Comparison of ENCODE assay signal across 1 cellular context in the genomic region with DNA sequence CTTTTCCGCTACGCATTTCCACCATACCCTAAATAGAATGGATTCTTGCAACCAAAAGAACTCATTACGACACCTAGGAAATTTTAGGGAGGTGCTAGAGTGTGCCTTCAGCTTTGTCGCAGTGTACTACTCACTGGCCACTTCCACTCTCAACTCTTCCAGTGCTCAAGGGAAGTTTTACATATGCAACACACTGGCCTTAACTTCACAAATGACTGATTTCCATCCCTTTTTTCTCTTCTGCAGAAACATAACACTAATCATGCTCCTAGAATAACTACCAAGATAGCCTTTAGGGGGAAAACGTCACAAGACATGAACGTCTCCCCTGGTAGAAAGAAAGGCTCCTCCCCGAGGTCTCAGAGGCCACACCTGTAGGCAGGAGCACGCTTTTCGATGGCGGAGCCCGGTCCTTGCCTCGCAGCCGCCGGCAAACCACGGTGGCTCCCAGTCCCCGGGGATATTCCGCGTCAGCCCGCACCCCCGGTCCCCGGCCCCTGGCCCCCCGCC.
TF ChIP-seq lines count a peak whose summit lies in the region.

No MANE protein-coding gene starts in this region.

TF ChIP-seq in HepG2, 621 proteins besides CTCF, POLR2A, EP300 and RAD21 (continued from another document):
- TF ChIP-seq, protein P1, sequence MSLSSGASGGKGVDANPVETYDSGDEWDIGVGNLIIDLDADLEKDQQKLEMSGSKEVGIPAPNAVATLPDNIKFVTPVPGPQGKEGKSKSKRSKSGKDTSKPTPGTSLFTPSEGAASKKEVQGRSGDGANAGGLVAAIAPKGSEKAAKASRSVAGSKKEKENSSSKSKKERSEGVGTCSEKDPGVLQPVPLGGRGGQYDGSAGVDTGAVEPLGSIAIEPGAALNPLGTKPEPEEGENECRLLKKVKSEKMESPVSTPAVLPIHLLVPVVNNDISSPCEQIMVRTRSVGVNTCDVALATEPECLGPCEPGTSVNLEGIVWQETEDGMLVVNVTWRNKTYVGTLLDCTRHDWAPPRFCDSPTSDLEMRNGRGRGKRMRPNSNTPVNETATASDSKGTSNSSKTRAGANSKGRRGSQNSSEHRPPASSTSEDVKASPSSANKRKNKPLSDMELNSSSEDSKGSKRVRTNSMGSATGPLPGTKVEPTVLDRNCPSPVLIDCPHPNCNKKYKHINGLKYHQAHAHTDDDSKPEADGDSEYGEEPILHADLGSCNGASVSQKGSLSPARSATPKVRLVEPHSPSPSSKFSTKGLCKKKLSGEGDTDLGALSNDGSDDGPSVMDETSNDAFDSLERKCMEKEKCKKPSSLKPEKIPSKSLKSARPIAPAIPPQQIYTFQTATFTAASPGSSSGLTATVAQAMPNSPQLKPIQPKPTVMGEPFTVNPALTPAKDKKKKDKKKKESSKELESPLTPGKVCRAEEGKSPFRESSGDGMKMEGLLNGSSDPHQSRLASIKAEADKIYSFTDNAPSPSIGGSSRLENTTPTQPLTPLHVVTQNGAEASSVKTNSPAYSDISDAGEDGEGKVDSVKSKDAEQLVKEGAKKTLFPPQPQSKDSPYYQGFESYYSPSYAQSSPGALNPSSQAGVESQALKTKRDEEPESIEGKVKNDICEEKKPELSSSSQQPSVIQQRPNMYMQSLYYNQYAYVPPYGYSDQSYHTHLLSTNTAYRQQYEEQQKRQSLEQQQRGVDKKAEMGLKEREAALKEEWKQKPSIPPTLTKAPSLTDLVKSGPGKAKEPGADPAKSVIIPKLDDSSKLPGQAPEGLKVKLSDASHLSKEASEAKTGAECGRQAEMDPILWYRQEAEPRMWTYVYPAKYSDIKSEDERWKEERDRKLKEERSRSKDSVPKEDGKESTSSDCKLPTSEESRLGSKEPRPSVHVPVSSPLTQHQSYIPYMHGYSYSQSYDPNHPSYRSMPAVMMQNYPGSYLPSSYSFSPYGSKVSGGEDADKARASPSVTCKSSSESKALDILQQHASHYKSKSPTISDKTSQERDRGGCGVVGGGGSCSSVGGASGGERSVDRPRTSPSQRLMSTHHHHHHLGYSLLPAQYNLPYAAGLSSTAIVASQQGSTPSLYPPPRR (CRISPR knock-in tag; IDR thresholded peaks at IDR 0.05; ENCODE audit: borderline replicate concordance), result peak; percentile 44; the same call in 1 of the 2 replicates
- TF ChIP-seq, protein P2, sequence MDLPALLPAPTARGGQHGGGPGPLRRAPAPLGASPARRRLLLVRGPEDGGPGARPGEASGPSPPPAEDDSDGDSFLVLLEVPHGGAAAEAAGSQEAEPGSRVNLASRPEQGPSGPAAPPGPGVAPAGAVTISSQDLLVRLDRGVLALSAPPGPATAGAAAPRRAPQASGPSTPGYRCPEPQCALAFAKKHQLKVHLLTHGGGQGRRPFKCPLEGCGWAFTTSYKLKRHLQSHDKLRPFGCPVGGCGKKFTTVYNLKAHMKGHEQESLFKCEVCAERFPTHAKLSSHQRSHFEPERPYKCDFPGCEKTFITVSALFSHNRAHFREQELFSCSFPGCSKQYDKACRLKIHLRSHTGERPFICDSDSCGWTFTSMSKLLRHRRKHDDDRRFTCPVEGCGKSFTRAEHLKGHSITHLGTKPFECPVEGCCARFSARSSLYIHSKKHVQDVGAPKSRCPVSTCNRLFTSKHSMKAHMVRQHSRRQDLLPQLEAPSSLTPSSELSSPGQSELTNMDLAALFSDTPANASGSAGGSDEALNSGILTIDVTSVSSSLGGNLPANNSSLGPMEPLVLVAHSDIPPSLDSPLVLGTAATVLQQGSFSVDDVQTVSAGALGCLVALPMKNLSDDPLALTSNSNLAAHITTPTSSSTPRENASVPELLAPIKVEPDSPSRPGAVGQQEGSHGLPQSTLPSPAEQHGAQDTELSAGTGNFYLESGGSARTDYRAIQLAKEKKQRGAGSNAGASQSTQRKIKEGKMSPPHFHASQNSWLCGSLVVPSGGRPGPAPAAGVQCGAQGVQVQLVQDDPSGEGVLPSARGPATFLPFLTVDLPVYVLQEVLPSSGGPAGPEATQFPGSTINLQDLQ (CRISPR knock-in tag; IDR thresholded peaks at IDR 0.05), result no peak
- TF ChIP-seq POGZ (CRISPR knock-in tag; IDR thresholded peaks at IDR 0.05) (no peak), MXI1 (IDR thresholded peaks at IDR 0.05; ENCODE audit: borderline replicate concordance, low read depth, low read length) (peak; percentile 87), ZSCAN21 (CRISPR knock-in tag; IDR thresholded peaks at IDR 0.05; ENCODE audit: borderline replicate concordance) (no peak), SSRP1 (CRISPR knock-in tag; IDR thresholded peaks at IDR 0.05) (peak; percentile 77; the same call in 1 of the 2 replicates), SIN3A (IDR thresholded peaks at IDR 0.05; ENCODE audit: borderline replicate concordance, low read depth, low read length) (peak; percentile 30; the same call in 1 of the 2 replicates), ZNF10 (CRISPR knock-in tag; IDR thresholded peaks at IDR 0.05; ENCODE audit: borderline replicate concordance, low read depth) (no peak), TBX2 (CRISPR knock-in tag; IDR thresholded peaks at IDR 0.05; ENCODE audit: borderline replicate concordance) (peak; percentile 10; the same call in 1 of the 2 replicates), KLF12 (CRISPR knock-in tag; IDR thresholded peaks at IDR 0.05; ENCODE audit: borderline replicate concordance) (0 out of 2 replicates have a peak, but pooled peaks have one; percentile 3), SCMH1 (CRISPR knock-in tag; IDR thresholded peaks at IDR 0.05; ENCODE audit: borderline replicate concordance) (no peak), HOXA9 (CRISPR knock-in tag; IDR thresholded peaks at IDR 0.05; ENCODE audit: borderline replicate concordance) (no peak), MIXL1 (CRISPR knock-in tag; IDR thresholded peaks at IDR 0.05) (0 out of 2 replicates have a peak, but pooled peaks have one; percentile 3), RFXAP (CRISPR knock-in tag; IDR thresholded peaks at IDR 0.05; ENCODE audit: borderline replicate concordance) (0 out of 2 replicates have a peak, but pooled peaks have one; percentile 10), HNF4G (IDR thresholded peaks at IDR 0.05; ENCODE audit: borderline replicate concordance, low read depth, low read length) (no peak), HNF4G (CRISPR knock-in tag; IDR thresholded peaks at IDR 0.05; ENCODE audit: borderline replicate concordance, low read depth) (peak; percentile 13; the same call in 1 of the 2 replicates), XRCC5 (optimal IDR thresholded peaks at IDR 0.05; ENCODE audit: low read length) (no peak), ESRRA (CRISPR knock-in tag; IDR thresholded peaks at IDR 0.05; ENCODE audit: low read depth) (no peak)
- TF ChIP-seq, protein P3, sequence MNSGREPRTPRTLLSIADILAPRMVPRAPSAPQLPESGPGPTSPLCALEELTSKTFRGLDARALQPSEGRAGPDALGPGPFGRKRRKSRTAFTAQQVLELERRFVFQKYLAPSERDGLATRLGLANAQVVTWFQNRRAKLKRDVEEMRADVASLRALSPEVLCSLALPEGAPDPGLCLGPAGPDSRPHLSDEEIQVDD (CRISPR knock-in tag; IDR thresholded peaks at IDR 0.05; ENCODE audit: borderline replicate concordance), result no peak
- TF ChIP-seq, protein P4, sequence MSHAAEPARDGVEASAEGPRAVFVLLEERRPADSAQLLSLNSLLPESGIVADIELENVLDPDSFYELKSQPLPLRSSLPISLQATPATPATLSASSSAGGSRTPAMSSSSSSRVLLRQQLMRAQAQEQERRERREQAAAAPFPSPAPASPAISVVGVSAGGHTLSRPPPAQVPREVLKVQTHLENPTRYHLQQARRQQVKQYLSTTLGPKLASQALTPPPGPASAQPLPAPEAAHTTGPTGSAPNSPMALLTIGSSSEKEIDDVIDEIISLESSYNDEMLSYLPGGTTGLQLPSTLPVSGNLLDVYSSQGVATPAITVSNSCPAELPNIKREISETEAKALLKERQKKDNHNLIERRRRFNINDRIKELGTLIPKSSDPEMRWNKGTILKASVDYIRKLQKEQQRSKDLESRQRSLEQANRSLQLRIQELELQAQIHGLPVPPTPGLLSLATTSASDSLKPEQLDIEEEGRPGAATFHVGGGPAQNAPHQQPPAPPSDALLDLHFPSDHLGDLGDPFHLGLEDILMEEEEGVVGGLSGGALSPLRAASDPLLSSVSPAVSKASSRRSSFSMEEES (CRISPR knock-in tag; IDR thresholded peaks at IDR 0.05), result 0 out of 2 replicates have a peak, but pooled peaks have one; percentile 26
- TF ChIP-seq, protein P5, sequence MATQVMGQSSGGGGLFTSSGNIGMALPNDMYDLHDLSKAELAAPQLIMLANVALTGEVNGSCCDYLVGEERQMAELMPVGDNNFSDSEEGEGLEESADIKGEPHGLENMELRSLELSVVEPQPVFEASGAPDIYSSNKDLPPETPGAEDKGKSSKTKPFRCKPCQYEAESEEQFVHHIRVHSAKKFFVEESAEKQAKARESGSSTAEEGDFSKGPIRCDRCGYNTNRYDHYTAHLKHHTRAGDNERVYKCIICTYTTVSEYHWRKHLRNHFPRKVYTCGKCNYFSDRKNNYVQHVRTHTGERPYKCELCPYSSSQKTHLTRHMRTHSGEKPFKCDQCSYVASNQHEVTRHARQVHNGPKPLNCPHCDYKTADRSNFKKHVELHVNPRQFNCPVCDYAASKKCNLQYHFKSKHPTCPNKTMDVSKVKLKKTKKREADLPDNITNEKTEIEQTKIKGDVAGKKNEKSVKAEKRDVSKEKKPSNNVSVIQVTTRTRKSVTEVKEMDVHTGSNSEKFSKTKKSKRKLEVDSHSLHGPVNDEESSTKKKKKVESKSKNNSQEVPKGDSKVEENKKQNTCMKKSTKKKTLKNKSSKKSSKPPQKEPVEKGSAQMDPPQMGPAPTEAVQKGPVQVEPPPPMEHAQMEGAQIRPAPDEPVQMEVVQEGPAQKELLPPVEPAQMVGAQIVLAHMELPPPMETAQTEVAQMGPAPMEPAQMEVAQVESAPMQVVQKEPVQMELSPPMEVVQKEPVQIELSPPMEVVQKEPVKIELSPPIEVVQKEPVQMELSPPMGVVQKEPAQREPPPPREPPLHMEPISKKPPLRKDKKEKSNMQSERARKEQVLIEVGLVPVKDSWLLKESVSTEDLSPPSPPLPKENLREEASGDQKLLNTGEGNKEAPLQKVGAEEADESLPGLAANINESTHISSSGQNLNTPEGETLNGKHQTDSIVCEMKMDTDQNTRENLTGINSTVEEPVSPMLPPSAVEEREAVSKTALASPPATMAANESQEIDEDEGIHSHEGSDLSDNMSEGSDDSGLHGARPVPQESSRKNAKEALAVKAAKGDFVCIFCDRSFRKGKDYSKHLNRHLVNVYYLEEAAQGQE (IDR thresholded peaks at IDR 0.05; ENCODE audit: borderline replicate concordance in 1 of 2, low read depth in 1 of 2, low read length in 2 of 2), result no peak
- TF ChIP-seq, protein P6, sequence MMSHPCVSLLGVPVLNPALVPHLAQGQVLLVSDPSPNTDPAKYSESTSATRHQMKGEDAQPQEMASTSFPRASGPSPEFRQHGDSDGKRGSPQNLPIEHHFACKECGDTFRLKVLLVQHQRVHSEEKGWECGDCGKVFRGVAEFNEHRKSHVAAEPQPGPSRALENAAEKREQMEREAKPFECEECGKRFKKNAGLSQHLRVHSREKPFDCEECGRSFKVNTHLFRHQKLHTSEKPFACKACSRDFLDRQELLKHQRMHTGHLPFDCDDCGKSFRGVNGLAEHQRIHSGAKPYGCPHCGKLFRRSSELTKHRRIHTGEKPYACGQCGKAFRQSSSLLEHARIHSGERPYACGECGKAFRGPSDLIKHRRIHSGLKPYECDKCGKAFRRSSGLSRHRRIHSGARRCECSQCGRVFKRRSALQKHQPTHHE (CRISPR knock-in tag; IDR thresholded peaks at IDR 0.05; ENCODE audit: borderline replicate concordance), result no peak
